In genomic region chrX:136694491-136695087, GRCh38 we compare ENCODE assay signal across 8 cellular contexts. TPM values are rescaled to one million over a fixed set of nuclear protein-coding genes. Genes with fewer than 3 reads are reported as not detected.
DNase-seq lines count a peak whose midpoint lies in the region; ATAC-seq and TF ChIP-seq lines count a peak whose summit lies in the region.

No MANE protein-coding gene starts in this region.

- DNase-seq in Ammon's horn (ENCODE audit: low spot score) (peak; percentile 47), GM12865 (ENCODE audit: low read depth) (peak; percentile 85), NCI-H1092 treated with DMSO at 0.1 percent for 48 hours (lab: John Stamatoyannopoulos, UW) (peak; percentile 27), fibroblast of mammary gland (ENCODE audit: low read depth) (peak; percentile 60), progenitor cell of endocrine pancreas (ENCODE audit: low spot score, unreplicated experiment) (no peak)
- no peak for DNase-seq in T-helper 2 cell treated with Interferon-gamma antibody and Interleukin-4, amounts not matched to agents 5 μg/mL and 100 μg/mL, for 36 hours (ENCODE audit: low spot score)
- DNase-seq in activated effector memory CD4-positive, alpha-beta T cell treated with Interleukin-2 at 50 U/mL for 16 hours: no peak

- peaks cover 46% of the 10 kb centered on the region for H3K36me3 Mint-ChIP-seq in T-helper 2 cell treated with Interferon-gamma antibody and Interleukin-4, amounts not matched to agents 5 μg/mL and 100 μg/mL, for 36 hours (ENCODE audit: low read depth)
- H3K36me3 Mint-ChIP-seq in progenitor cell of endocrine pancreas (ENCODE audit: insufficient read depth): no peaks in the 10 kb centered on the region

- H3K27me3 Mint-ChIP-seq in T-helper 2 cell treated with Interferon-gamma antibody and Interleukin-4, amounts not matched to agents 5 μg/mL and 100 μg/mL, for 36 hours (ENCODE audit: low read depth): no peaks in the 10 kb centered on the region
- no peaks in the 10 kb centered on the region for H3K27me3 Mint-ChIP-seq in progenitor cell of endocrine pancreas

- peaks cover 12% of the 10 kb centered on the region for H3K9me3 Mint-ChIP-seq in T-helper 2 cell treated with Interferon-gamma antibody and Interleukin-4, amounts not matched to agents 5 μg/mL and 100 μg/mL, for 36 hours
- peaks cover 9% of the 10 kb centered on the region for H3K9me3 Mint-ChIP-seq in progenitor cell of endocrine pancreas (ENCODE audit: low read depth)

- peak overlapping the region; percentile 96 for H3K27ac Mint-ChIP-seq in T-helper 2 cell treated with Interferon-gamma antibody and Interleukin-4, amounts not matched to agents 5 μg/mL and 100 μg/mL, for 36 hours
- H3K27ac Mint-ChIP-seq in progenitor cell of endocrine pancreas: no peak overlapping the region

- TF ChIP-seq CTCF in GM12865 (IDR thresholded peaks at IDR 0.05; ENCODE audit: insufficient read depth, low read depth, low read length, missing control alignments) (peak; percentile 49), fibroblast of mammary gland (conservative IDR thresholded peaks at IDR 0.05; ENCODE audit: control insufficient read depth, insufficient read depth, low read depth, low read length) (peak; percentile 83), progenitor cell of endocrine pancreas (IDR thresholded peaks at IDR 0.05; ENCODE audit: unreplicated experiment) (peak; percentile 71)

- peak; percentile 73 for ATAC-seq in HG02588 (IDR thresholded peaks at IDR 0.05; ENCODE audit: unreplicated experiment)

- H3K4me3 Mint-ChIP-seq in T-helper 2 cell treated with Interferon-gamma antibody and Interleukin-4, amounts not matched to agents 5 μg/mL and 100 μg/mL, for 36 hours: peak overlapping the region; percentile 84
- no peak overlapping the region for H3K4me3 Mint-ChIP-seq in progenitor cell of endocrine pancreas (ENCODE audit: low read depth)

- peaks cover 58% of the 10 kb centered on the region for H3K4me1 Mint-ChIP-seq in T-helper 2 cell treated with Interferon-gamma antibody and Interleukin-4, amounts not matched to agents 5 μg/mL and 100 μg/mL, for 36 hours (ENCODE audit: low read depth)
- H3K4me1 Mint-ChIP-seq in progenitor cell of endocrine pancreas (ENCODE audit: low read depth): no peaks in the 10 kb centered on the region

- H3K4me3 ChIP-seq in GM12865 (ENCODE audit: low read depth, low read length) (peak overlapping the region; percentile 31; the same call in 1 of the 2 replicates), fibroblast of mammary gland (ENCODE audit: control insufficient read depth, low read depth, low read length) (no peak overlapping the region)

RNA-seq across cellular contexts. Expression of gene CD40LG, which starts 46.6 kb away (rescaled TPM):
- total RNA-seq in progenitor cell of endocrine pancreas: not detected in 2 replicates

Comparison
In these comparisons a context has a peak if more than half of its experiments do, and no peak if none do; other contexts are left out.
1. DNase-seq: peak in Ammon's horn (single experiment), GM12865 (single experiment), NCI-H1092 treated with DMSO at 0.1 percent for 48 hours (single experiment) and fibroblast of mammary gland (single experiment); none in T-helper 2 cell treated with Interferon-gamma antibody and Interleukin-4, amounts not matched to agents 5 μg/mL and 100 μg/mL, for 36 hours (single experiment), progenitor cell of endocrine pancreas (single experiment) and activated effector memory CD4-positive, alpha-beta T cell treated with Interleukin-2 at 50 U/mL for 16 hours (single experiment).
2. Peak in every context shown above with its lines, with median percentiles within 50 percentile points of each other: CTCF ChIP-seq.